1 cellular context compared by ENCODE assay signal in genomic region chr19:6719540-6719861, GRCh38.
TF ChIP-seq lines count a peak whose summit lies in the region.

No MANE protein-coding gene starts in this region.

TF ChIP-seq in H1, 55 proteins besides CTCF, POLR2A, EP300 and RAD21:
- TF ChIP-seq E2F6 (IDR thresholded peaks at IDR 0.05) (no peak), TEAD4 (IDR thresholded peaks at IDR 0.05; ENCODE audit: low read depth, low read length) (no peak)
- TF ChIP-seq, protein P1, sequence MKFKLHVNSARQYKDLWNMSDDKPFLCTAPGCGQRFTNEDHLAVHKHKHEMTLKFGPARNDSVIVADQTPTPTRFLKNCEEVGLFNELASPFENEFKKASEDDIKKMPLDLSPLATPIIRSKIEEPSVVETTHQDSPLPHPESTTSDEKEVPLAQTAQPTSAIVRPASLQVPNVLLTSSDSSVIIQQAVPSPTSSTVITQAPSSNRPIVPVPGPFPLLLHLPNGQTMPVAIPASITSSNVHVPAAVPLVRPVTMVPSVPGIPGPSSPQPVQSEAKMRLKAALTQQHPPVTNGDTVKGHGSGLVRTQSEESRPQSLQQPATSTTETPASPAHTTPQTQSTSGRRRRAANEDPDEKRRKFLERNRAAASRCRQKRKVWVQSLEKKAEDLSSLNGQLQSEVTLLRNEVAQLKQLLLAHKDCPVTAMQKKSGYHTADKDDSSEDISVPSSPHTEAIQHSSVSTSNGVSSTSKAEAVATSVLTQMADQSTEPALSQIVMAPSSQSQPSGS (IDR thresholded peaks at IDR 0.05; ENCODE audit: low read length): no peak
